Comparison of ENCODE assay signal across 37 cellular contexts in genomic region chr13:59236979-59237378, GRCh38.
"Had no signal": no experiment of that assay in that cellular context is flagged by ENCODE, and none has a peak within 500 bp of the region (broad histone marks: within the 10 kb centered on the region; RNA-seq: fewer than 3 reads in every experiment).

No MANE protein-coding gene starts in this region.

- ATAC-seq: activated CD8-positive, alpha-beta T cell treated with anti-CD3 and anti-CD28 coated beads for 36 hours; activated naive CD4-positive, alpha-beta T cell treated with anti-CD3 and anti-CD28 coated beads, Interleukin-2, amount 50 U/mL, for 72 hours; activated T-cell treated with anti-CD3 and anti-CD28 coated beads, Interleukin-2, amount 50 U/mL, for 4 hours; activated T-cell treated with anti-CD3 and anti-CD28 coated beads, Interleukin-2, amount 50 U/mL, for 72 hours; activated T-helper 17 cell treated with anti-CD3 and anti-CD28 coated beads, Interleukin-2, amount 50 U/mL, for 72 hours; body of pancreas had no signal

- H3K27me3 Mint-ChIP-seq: activated B cell treated with CpG ODN at 0.5 μM for 24 hours; activated CD4-positive, alpha-beta memory T cell treated with anti-CD3 and anti-CD28 coated beads for 36 hours; activated CD4-positive, alpha-beta T cell treated with anti-CD3 and anti-CD28 coated beads, Interleukin-2, amount 10 ng/mL, durations not matched to agents 24 days and 14 days; activated CD8-positive, alpha-beta T cell treated with anti-CD3 and anti-CD28 coated beads for 36 hours had no signal

- DNase-seq: activated B cell treated with CpG ODN at 0.5 μM for 24 hours; activated CD4-positive, alpha-beta memory T cell treated with anti-CD3 and anti-CD28 coated beads for 36 hours; activated CD4-positive, alpha-beta T cell treated with anti-CD3 and anti-CD28 coated beads for 4 hours; activated CD4-positive, alpha-beta T cell treated with anti-CD3 and anti-CD28 coated beads, Interleukin-2, amount 10 ng/mL, durations not matched to agents 24 days and 14 days; activated CD4-positive, alpha-beta T cell treated with anti-CD3 and anti-CD28 coated beads, Interleukin-2, amount 50 U/mL, for 1 hour; activated CD4-positive, alpha-beta T cell treated with anti-CD3 and anti-CD28 coated beads, Interleukin-2, amount 50 U/mL, for 4 hours; activated CD4-positive, CD25-positive, alpha-beta regulatory T cell treated with anti-CD3 and anti-CD28 coated beads, Interleukin-2, amount 50 U/mL, for 72 hours; activated CD8-positive, alpha-beta memory T cell treated with anti-CD3 and anti-CD28 coated beads, Interleukin-2, amount 50 U/mL, for 4 hours; activated CD8-positive, alpha-beta T cell treated with anti-CD3 and anti-CD28 coated beads for 36 hours; activated effector memory CD4-positive, alpha-beta T cell treated with anti-CD3 and anti-CD28 coated beads, Interleukin-2, amount 50 U/mL, for 16 hours; activated gamma-delta T cell treated with Interleukin-2 at 50 U/mL for 16 hours; activated naive CD4-positive, alpha-beta T cell; activated naive CD4-positive, alpha-beta T cell treated with anti-CD3 and anti-CD28 coated beads for 36 hours; activated naive CD4-positive, alpha-beta T cell treated with anti-CD3 and anti-CD28 coated beads, Interleukin-2, amount 50 U/mL, for 16 hours; activated naive CD8-positive, alpha-beta T cell treated with anti-CD3 and anti-CD28 coated beads for 36 hours; activated T-cell treated with anti-CD3 and anti-CD28 coated beads for 4 hours; activated T-cell treated with anti-CD3 and anti-CD28 coated beads, Interleukin-2, amount 50 U/mL, for 1 hour; activated T-cell treated with anti-CD3 and anti-CD28 coated beads, Interleukin-2, amount 50 U/mL, for 4 hours; activated T-cell treated with anti-CD3 and anti-CD28 coated beads, Interleukin-2, amount 50 U/mL, for 72 hours; adrenal gland; amniotic stem cell; aorta; body of pancreas; brain microvascular endothelial cell; central memory CD4-positive, alpha-beta T cell; T-helper 1 cell; T-helper 2 cell; T-helper 9 cell had no signal

- H3K4me1 ChIP-seq: adrenal gland, body of pancreas, breast epithelium had no signal

- H3K27ac Mint-ChIP-seq: activated B cell treated with CpG ODN at 0.5 μM for 24 hours; activated CD4-positive, alpha-beta memory T cell treated with anti-CD3 and anti-CD28 coated beads for 36 hours; activated CD4-positive, alpha-beta T cell treated with anti-CD3 and anti-CD28 coated beads, Interleukin-2, amount 10 ng/mL, durations not matched to agents 24 days and 14 days; activated CD8-positive, alpha-beta T cell treated with anti-CD3 and anti-CD28 coated beads for 36 hours; activated naive CD4-positive, alpha-beta T cell treated with anti-CD3 and anti-CD28 coated beads for 36 hours; activated naive CD4-positive, alpha-beta T cell treated with anti-CD3 and anti-CD28 coated beads, Interleukin-2, amount 50 U/mL, for 72 hours; activated naive CD8-positive, alpha-beta T cell treated with anti-CD3 and anti-CD28 coated beads for 36 hours; activated T-cell treated with anti-CD3 and anti-CD28 coated beads, Interleukin-2, amount 50 U/mL, for 72 hours; activated T-helper 1 cell treated with anti-CD3 and anti-CD28 coated beads, Interleukin-12 subunit alpha, Interleukin-12 subunit beta, Interleukin-2, Interleukin-4 antibody, amounts not matched to agents 30 ng/mL and 10 ng/mL and 1 ng/mL, durations not matched to agents 14 hours and 24 hours and 36 hours; activated T-helper 17 cell treated with anti-CD3 and anti-CD28 coated beads, Interleukin-2, amount 50 U/mL, for 72 hours; T-helper 1 cell treated with Interleukin-12 subunit alpha and Interleukin-12 subunit beta and Interleukin-4 antibody, amounts not matched to agents 30 μg/mL and 1 μg/mL, for 36 hours; T-helper 2 cell treated with Interferon-gamma antibody and Interleukin-4, amounts not matched to agents 5 μg/mL and 100 μg/mL, for 36 hours had no signal

- H3K36me3 Mint-ChIP-seq: activated CD4-positive, alpha-beta memory T cell treated with anti-CD3 and anti-CD28 coated beads for 36 hours; activated naive CD4-positive, alpha-beta T cell treated with anti-CD3 and anti-CD28 coated beads, Interleukin-2, amount 50 U/mL, for 72 hours; activated naive CD8-positive, alpha-beta T cell treated with anti-CD3 and anti-CD28 coated beads for 36 hours had no signal

- H3K4me1 Mint-ChIP-seq: activated B cell treated with CpG ODN at 0.5 μM for 24 hours; activated CD4-positive, alpha-beta T cell treated with anti-CD3 and anti-CD28 coated beads, Interleukin-2, amount 10 ng/mL, durations not matched to agents 24 days and 14 days; activated naive CD8-positive, alpha-beta T cell treated with anti-CD3 and anti-CD28 coated beads for 36 hours; activated T-helper 17 cell treated with anti-CD3 and anti-CD28 coated beads, Interleukin-2, amount 50 U/mL, for 72 hours had no signal

- H3K27ac ChIP-seq: adrenal gland, body of pancreas, brain microvascular endothelial cell, breast epithelium, VCaP had no signal

- FAIRE-seq: astrocyte, TTC549 had no signal

- H3K9me3 Mint-ChIP-seq: activated B cell treated with CpG ODN at 0.5 μM for 24 hours; activated CD4-positive, alpha-beta memory T cell treated with anti-CD3 and anti-CD28 coated beads for 36 hours; activated CD4-positive, alpha-beta T cell treated with anti-CD3 and anti-CD28 coated beads, Interleukin-2, amount 10 ng/mL, durations not matched to agents 24 days and 14 days; activated CD8-positive, alpha-beta T cell treated with anti-CD3 and anti-CD28 coated beads for 36 hours; activated naive CD4-positive, alpha-beta T cell treated with anti-CD3 and anti-CD28 coated beads for 36 hours; activated naive CD4-positive, alpha-beta T cell treated with anti-CD3 and anti-CD28 coated beads, Interleukin-2, amount 50 U/mL, for 72 hours; activated naive CD8-positive, alpha-beta T cell treated with anti-CD3 and anti-CD28 coated beads for 36 hours; activated T-helper 1 cell treated with anti-CD3 and anti-CD28 coated beads, Interleukin-12 subunit alpha, Interleukin-12 subunit beta, Interleukin-2, Interleukin-4 antibody, amounts not matched to agents 30 ng/mL and 10 ng/mL and 1 ng/mL, durations not matched to agents 14 hours and 24 hours and 36 hours; activated T-helper 17 cell treated with anti-CD3 and anti-CD28 coated beads, Interleukin-2, amount 50 U/mL, for 72 hours; T-helper 1 cell treated with Interleukin-12 subunit alpha and Interleukin-12 subunit beta and Interleukin-4 antibody, amounts not matched to agents 30 μg/mL and 1 μg/mL, for 36 hours; T-helper 2 cell treated with Interferon-gamma antibody and Interleukin-4, amounts not matched to agents 5 μg/mL and 100 μg/mL, for 36 hours had no signal

- H3K27me3 ChIP-seq: adrenal gland, body of pancreas, brain microvascular endothelial cell, breast epithelium had no signal

- H3K36me3 ChIP-seq: adrenal gland, brain microvascular endothelial cell, breast epithelium had no signal

- H3K9me3 ChIP-seq: adrenal gland, body of pancreas, breast epithelium had no signal

- H3K4me3 ChIP-seq: adrenal gland, body of pancreas, breast epithelium had no signal

- H3K4me3 Mint-ChIP-seq: activated B cell treated with CpG ODN at 0.5 μM for 24 hours; activated CD4-positive, alpha-beta memory T cell treated with anti-CD3 and anti-CD28 coated beads for 36 hours; activated CD4-positive, alpha-beta T cell treated with anti-CD3 and anti-CD28 coated beads, Interleukin-2, amount 10 ng/mL, durations not matched to agents 24 days and 14 days; activated CD8-positive, alpha-beta T cell treated with anti-CD3 and anti-CD28 coated beads for 36 hours; activated naive CD4-positive, alpha-beta T cell treated with anti-CD3 and anti-CD28 coated beads for 36 hours; activated naive CD8-positive, alpha-beta T cell treated with anti-CD3 and anti-CD28 coated beads for 36 hours; activated T-cell treated with anti-CD3 and anti-CD28 coated beads, Interleukin-2, amount 50 U/mL, for 4 hours; activated T-cell treated with anti-CD3 and anti-CD28 coated beads, Interleukin-2, amount 50 U/mL, for 72 hours; activated T-helper 1 cell treated with anti-CD3 and anti-CD28 coated beads, Interleukin-12 subunit alpha, Interleukin-12 subunit beta, Interleukin-2, Interleukin-4 antibody, amounts not matched to agents 30 ng/mL and 10 ng/mL and 1 ng/mL, durations not matched to agents 14 hours and 24 hours and 36 hours; activated T-helper 17 cell treated with anti-CD3 and anti-CD28 coated beads, Interleukin-2, amount 50 U/mL, for 72 hours; T-helper 1 cell treated with Interleukin-12 subunit alpha and Interleukin-12 subunit beta and Interleukin-4 antibody, amounts not matched to agents 30 μg/mL and 1 μg/mL, for 36 hours; T-helper 2 cell treated with Interferon-gamma antibody and Interleukin-4, amounts not matched to agents 5 μg/mL and 100 μg/mL, for 36 hours had no signal
